ENCODE assay signal across 15 cellular contexts in the genomic region with DNA sequence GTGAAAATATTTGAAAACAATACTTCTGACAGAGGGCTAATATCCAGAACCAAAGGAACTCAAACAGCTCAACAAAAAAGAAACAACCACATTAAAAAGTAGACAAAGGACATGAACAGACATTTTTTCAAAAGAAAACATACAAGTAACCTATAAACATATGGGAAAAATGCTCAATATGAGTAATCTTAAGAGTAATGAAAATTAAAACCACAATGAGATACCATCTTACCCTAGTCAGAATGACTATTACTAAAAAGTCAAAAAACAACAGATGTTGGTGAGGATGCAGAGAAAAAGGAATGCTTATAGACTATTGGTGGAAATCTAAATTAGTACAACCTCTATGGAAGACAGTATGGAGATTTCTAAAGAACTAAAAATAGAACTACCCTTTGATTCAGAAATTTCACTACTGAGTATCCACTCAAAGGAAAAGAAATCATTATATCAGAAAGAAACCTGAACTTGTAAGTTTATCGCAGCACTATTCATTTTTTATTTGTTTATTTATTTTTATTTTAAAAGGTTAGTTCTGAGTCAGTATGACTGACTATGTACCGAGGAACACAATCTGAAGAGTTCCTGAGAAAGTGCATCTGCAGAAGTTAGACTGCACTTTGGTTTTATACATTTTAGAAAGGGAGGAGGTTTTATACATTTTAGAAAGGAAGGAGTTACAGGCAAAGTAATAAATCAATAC.
A peak's percentile ranks its signal among the peaks of the same experiment; 100 is the strongest.
DNase-seq lines count a peak whose midpoint lies in the region; ATAC-seq and TF ChIP-seq lines count a peak whose summit lies in the region.
"Had no signal": no experiment of that assay in that cellular context is flagged by ENCODE, and none has a peak within 500 bp of the region (broad histone marks: within the 10 kb centered on the region; RNA-seq: fewer than 3 reads in every experiment).

No MANE protein-coding gene starts in this region.

- H2AFZ ChIP-seq in mammary epithelial cell (ENCODE audit: low read depth, low read length) = no peak overlapping the region
- H2AFZ ChIP-seq: parathyroid adenoma had no signal

- no peaks in the 10 kb centered on the region for H3K36me3 Mint-ChIP-seq in WTC11

- no peak overlapping the region for H3K4me2 ChIP-seq in mammary epithelial cell (ENCODE audit: insufficient read depth, low read depth, low read length)

- no peak for TF ChIP-seq POLR2A in breast epithelium (IDR thresholded peaks at IDR 0.05)
- no peak for TF ChIP-seq POLR2A in GM18505 (IDR thresholded peaks at IDR 0.05; ENCODE audit: borderline replicate concordance, extremely low read depth, insufficient read depth, insufficient read length)

- H3K36me3 ChIP-seq in mammary epithelial cell (ENCODE audit: insufficient read depth, low read length) (no peaks in the 10 kb centered on the region), breast epithelium (no peaks in the 10 kb centered on the region)

- H3K9me3 ChIP-seq in mammary epithelial cell (replicated peaks; ENCODE audit: insufficient read depth, low read length) = peaks cover 9% of the 10 kb centered on the region
- H3K9me3 ChIP-seq in breast epithelium = no peaks in the 10 kb centered on the region

- peak; percentile 76 for DNase-seq in mammary epithelial cell
- no peak for DNase-seq in breast epithelium (ENCODE audit: low spot score in 2 of 2)
- DNase-seq in RPMI7951 (ENCODE audit: low read depth) = peak; percentile 64
- peak; percentile 79 for DNase-seq in fibroblast of mammary gland (ENCODE audit: low read depth)
- no peak for DNase-seq in NCI-H1105 treated with DMSO at 0.1 percent for 48 hours (lab: John Stamatoyannopoulos, UW)
- DNase-seq in WTC11 (ENCODE audit: low spot score) = no peak
- DNase-seq in NAMALWA (ENCODE audit: low spot score) = no peak
- DNase-seq: NCI-H187; NCI-H510A treated with DMSO at 0.1 percent for 48 hours; stimulated activated CD4-positive, alpha-beta T cell treated with anti-CD3 and anti-CD28 coated beads, Interleukin-12 subunit alpha, Interleukin-12 subunit beta, amount 100 ng/mL, for 4 hours; stimulated activated naive CD4-positive, alpha-beta T cell treated with Interleukin-2 at 50 U/mL for 16 hours had no signal

- H3K4me3 Mint-ChIP-seq in WTC11 = no peak overlapping the region

- BruUV-seq in mammary epithelial cell (replicated peaks; lab: Mats Ljungman, UMichigan) = no TSS peak

- in situ Hi-C loops in mammary epithelial cell (cut with MboI; ENCODE audit: low sequenced_read_pairs in 2 of 2) = no loop called here

- H3K27me3 ChIP-seq in mammary epithelial cell (ENCODE audit: insufficient read depth, low read length) (no peaks in the 10 kb centered on the region), breast epithelium (no peaks in the 10 kb centered on the region)

- CTCF ChIA-PET in mammary epithelial cell (lab: Charles Lee; ENCODE audit: low non-redundant PET) = no interaction called here
- CTCF ChIA-PET in WTC11 (lab: Charles Lee) = no interaction called here

- H3K4me3 ChIP-seq in mammary epithelial cell (replicated peaks in 1 of 3; ENCODE audit: insufficient read depth in 1 of 3, low read depth in 2 of 3, low read length in 3 of 3) (no peak overlapping the region), breast epithelium (no peak overlapping the region), fibroblast of mammary gland (ENCODE audit: control insufficient read depth, low read depth, low read length) (no peak overlapping the region)
- H3K4me3 ChIP-seq: SK-N-MC had no signal

- intact Hi-C loops in mammary epithelial cell (cut with micrococcal nuclease) = no loop called here
- intact Hi-C loops in breast epithelium (cut with DNase I; ENCODE audit: low total_unique reads) = no loop called here

- no peak overlapping the region for H3K27ac Mint-ChIP-seq in WTC11

- 76% methylated on average over 2 of the region's 2 CpGs for WGBS in mammary epithelial cell (ENCODE audit: low coverage, missing lambda C conversion rate)

- no peak for TF ChIP-seq CTCF in mammary epithelial cell (conservative IDR thresholded peaks at IDR 0.05 in 1 of 2, IDR thresholded peaks at IDR 0.05 in 1 of 2; ENCODE audit: extremely low read depth in 1 of 2, insufficient read depth in 1 of 2, low read depth in 1 of 2, low read length in 2 of 2)
- TF ChIP-seq CTCF in breast epithelium (IDR thresholded peaks at IDR 0.05) = no peak
- TF ChIP-seq CTCF in fibroblast of mammary gland (conservative IDR thresholded peaks at IDR 0.05; ENCODE audit: control insufficient read depth, insufficient read depth, low read depth, low read length) = no peak
- no peak for TF ChIP-seq CTCF in WTC11 (IDR thresholded peaks at IDR 0.05)

- ATAC-seq in WTC11 = no peak
- no peak for ATAC-seq in GM18505 (IDR thresholded peaks at IDR 0.05; ENCODE audit: unreplicated experiment)
- ATAC-seq: left lobe of liver had no signal

- H3K9me3 Mint-ChIP-seq in WTC11 = peaks cover 6% of the 10 kb centered on the region

- no peaks in the 10 kb centered on the region for H3K79me2 ChIP-seq in mammary epithelial cell (ENCODE audit: insufficient read depth, low read length)
- H3K79me2 ChIP-seq: parathyroid adenoma had no signal

- H3K9ac ChIP-seq in mammary epithelial cell (ENCODE audit: insufficient read depth, low read length) = no peak overlapping the region
- H3K9ac ChIP-seq: parathyroid adenoma had no signal

- no peaks in the 10 kb centered on the region for H4K20me1 ChIP-seq in mammary epithelial cell (ENCODE audit: insufficient read depth, low read length)

- POLR2A ChIA-PET in WTC11 (lab: Charles Lee) = no interaction called here

- H3K4me1 ChIP-seq in mammary epithelial cell (ENCODE audit: insufficient read depth, low read length) (peaks cover 15% of the 10 kb centered on the region), breast epithelium (no peaks in the 10 kb centered on the region)
- H3K4me1 ChIP-seq: parathyroid adenoma had no signal

- peaks cover 4% of the 10 kb centered on the region; the same call in 1 of the 2 replicates for H3K4me1 Mint-ChIP-seq in WTC11

- H3K27me3 Mint-ChIP-seq in WTC11 (ENCODE audit: low read depth) = no peaks in the 10 kb centered on the region

- dilution Hi-C loops in mammary epithelial cell (cut with HindIII; ENCODE audit: low sequenced_read_pairs) = no loop called here

- H3K27ac ChIP-seq in mammary epithelial cell (ENCODE audit: insufficient read depth, low read depth, low read length) (peak overlapping the region; percentile 84), breast epithelium (no peak overlapping the region)
- H3K27ac ChIP-seq: parathyroid adenoma, SK-N-MC had no signal

TF ChIP-seq in WTC11, 78 proteins besides CTCF, POLR2A, EP300 and RAD21 (continues in another document):
- TF ChIP-seq JAZF1 (CRISPR knock-in tag; IDR thresholded peaks at IDR 0.05) (no peak), CREM (CRISPR knock-in tag; IDR thresholded peaks at IDR 0.05) (no peak), NFE2L1 (CRISPR knock-in tag; IDR thresholded peaks at IDR 0.05) (no peak), HMGA2 (CRISPR knock-in tag; IDR thresholded peaks at IDR 0.05) (no peak), ZNF263 (CRISPR knock-in tag; IDR thresholded peaks at IDR 0.05; ENCODE audit: low read depth) (no peak)
- TF ChIP-seq, protein P1, sequence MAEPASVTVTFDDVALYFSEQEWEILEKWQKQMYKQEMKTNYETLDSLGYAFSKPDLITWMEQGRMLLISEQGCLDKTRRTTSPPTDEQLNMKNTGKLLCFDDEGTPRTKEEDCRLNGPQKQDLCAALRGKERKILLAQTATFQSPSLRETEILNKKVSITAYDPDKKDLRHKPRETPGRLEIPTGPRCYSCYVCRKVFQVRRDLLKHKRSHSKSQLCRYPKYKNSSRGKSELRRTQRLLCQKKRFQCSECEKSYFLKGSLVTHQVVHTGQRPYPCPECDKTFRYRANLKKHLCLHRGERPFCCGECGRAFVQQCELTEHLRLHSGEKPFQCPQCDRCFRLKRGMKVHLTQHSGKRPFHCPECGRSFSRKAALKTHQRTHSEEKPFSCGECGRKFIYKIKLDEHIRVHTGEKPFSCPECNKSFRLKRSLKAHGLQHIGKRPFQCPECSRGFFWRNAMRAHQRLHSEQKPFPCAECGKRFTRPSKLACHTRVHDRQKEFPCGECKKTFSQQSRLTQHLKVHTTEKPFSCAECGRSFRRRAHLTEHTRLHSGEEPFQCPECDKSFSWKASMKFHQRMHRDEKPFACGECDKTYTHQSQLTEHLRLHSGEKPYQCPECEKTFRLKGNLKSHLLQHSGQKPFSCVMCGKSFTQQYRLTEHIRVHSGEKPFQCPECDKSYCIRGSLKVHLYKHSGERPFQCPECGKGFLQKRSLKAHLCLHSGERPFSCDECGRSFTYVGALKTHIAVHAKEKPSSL (CRISPR knock-in tag; conservative IDR thresholded peaks at IDR 0.05) = no peak
- TF ChIP-seq, protein P2, sequence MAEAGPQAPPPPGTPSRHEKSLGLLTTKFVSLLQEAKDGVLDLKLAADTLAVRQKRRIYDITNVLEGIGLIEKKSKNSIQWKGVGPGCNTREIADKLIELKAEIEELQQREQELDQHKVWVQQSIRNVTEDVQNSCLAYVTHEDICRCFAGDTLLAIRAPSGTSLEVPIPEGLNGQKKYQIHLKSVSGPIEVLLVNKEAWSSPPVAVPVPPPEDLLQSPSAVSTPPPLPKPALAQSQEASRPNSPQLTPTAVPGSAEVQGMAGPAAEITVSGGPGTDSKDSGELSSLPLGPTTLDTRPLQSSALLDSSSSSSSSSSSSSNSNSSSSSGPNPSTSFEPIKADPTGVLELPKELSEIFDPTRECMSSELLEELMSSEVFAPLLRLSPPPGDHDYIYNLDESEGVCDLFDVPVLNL (CRISPR knock-in tag; IDR thresholded peaks at IDR 0.05; ENCODE audit: borderline replicate concordance, low read depth) = no peak
- TF ChIP-seq, protein P3, sequence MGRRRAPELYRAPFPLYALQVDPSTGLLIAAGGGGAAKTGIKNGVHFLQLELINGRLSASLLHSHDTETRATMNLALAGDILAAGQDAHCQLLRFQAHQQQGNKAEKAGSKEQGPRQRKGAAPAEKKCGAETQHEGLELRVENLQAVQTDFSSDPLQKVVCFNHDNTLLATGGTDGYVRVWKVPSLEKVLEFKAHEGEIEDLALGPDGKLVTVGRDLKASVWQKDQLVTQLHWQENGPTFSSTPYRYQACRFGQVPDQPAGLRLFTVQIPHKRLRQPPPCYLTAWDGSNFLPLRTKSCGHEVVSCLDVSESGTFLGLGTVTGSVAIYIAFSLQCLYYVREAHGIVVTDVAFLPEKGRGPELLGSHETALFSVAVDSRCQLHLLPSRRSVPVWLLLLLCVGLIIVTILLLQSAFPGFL (CRISPR knock-in tag; IDR thresholded peaks at IDR 0.05; ENCODE audit: borderline replicate concordance) = no peak

Comparison
In these comparisons a context has a peak if more than half of its experiments do, and no peak if none do; other contexts are left out.
1. DNase-seq: peak in mammary epithelial cell (single experiment), RPMI7951 (single experiment) and fibroblast of mammary gland (single experiment); none in breast epithelium (0 of 2), NCI-H1105 treated with DMSO at 0.1 percent for 48 hours (single experiment), WTC11 (single experiment) and NAMALWA (single experiment).